18 cellular contexts compared by ENCODE assay signal in genomic region chr7:50155755-50156154, GRCh38.
DNase-seq lines count a peak whose midpoint lies in the region; ATAC-seq and TF ChIP-seq lines count a peak whose summit lies in the region.
"Had no signal": no experiment of that assay in that cellular context is flagged by ENCODE, and none has a peak within 500 bp of the region (broad histone marks: within the 10 kb centered on the region; RNA-seq: fewer than 3 reads in every experiment).

No MANE protein-coding gene starts in this region.

- H3K9me3 Mint-ChIP-seq in CD4-positive, alpha-beta T cell: no peaks in the 10 kb centered on the region
- peaks cover 2% of the 10 kb centered on the region for H3K9me3 Mint-ChIP-seq in activated CD4-positive, alpha-beta T cell treated with anti-CD3 and anti-CD28 coated beads, Interleukin-2, amount 10 ng/mL, durations not matched to agents 7 days and 5 days
- H3K9me3 Mint-ChIP-seq in immature natural killer cell: no peaks in the 10 kb centered on the region
- no peaks in the 10 kb centered on the region for H3K9me3 Mint-ChIP-seq in progenitor cell of endocrine pancreas (ENCODE audit: low read depth)

- H3K27me3 Mint-ChIP-seq in CD4-positive, alpha-beta T cell: no peaks in the 10 kb centered on the region
- H3K27me3 Mint-ChIP-seq in activated CD4-positive, alpha-beta T cell treated with anti-CD3 and anti-CD28 coated beads, Interleukin-2, amount 10 ng/mL, durations not matched to agents 7 days and 5 days: no peaks in the 10 kb centered on the region
- H3K27me3 Mint-ChIP-seq in immature natural killer cell (ENCODE audit: low read depth in 3 of 3): peaks cover 2 to 8% (median 3%) of the 10 kb centered on the region in 3 donors
- H3K27me3 Mint-ChIP-seq in progenitor cell of endocrine pancreas: peaks cover 3% of the 10 kb centered on the region

- CTCF ChIA-PET in CD4-positive, alpha-beta T cell (lab: Charles Lee): interaction anchor here (1.2 kb wide), 1 partner anchor 50 kb away, joined by 3 read pairs; no protein-coding TSS in a partner anchor
- CTCF ChIA-PET in activated CD4-positive, alpha-beta T cell treated with anti-CD3 and anti-CD28 coated beads, Interleukin-2, amount 10 ng/mL, durations not matched to agents 7 days and 5 days (lab: Charles Lee): interaction anchor here (1.1 to 2.0 kb wide), 7 partner anchors 8 to 274 kb away, joined by 3 to 10 read pairs (median 5); no protein-coding TSS in a partner anchor

- DNase-seq in activated CD4-positive, CD25-positive, alpha-beta regulatory T cell treated with anti-CD3 and anti-CD28 coated beads, Interleukin-2, amount 50 U/mL, for 72 hours: no peak
- no peak for DNase-seq in CD4-positive, alpha-beta T cell
- DNase-seq in activated CD4-positive, alpha-beta T cell treated with anti-CD3 and anti-CD28 coated beads, Interleukin-2, amount 10 ng/mL, durations not matched to agents 7 days and 5 days: no peak
- DNase-seq in immature natural killer cell: peak in 2 of 3 donors; percentile 5 to 9
- no peak for DNase-seq in RKO (ENCODE audit: low spot score)
- no peak for DNase-seq in progenitor cell of endocrine pancreas (ENCODE audit: low spot score, unreplicated experiment)
- no peak for DNase-seq in NCI-H128 (lab: John Stamatoyannopoulos, UW; ENCODE audit: unreplicated experiment)
- DNase-seq: body of pancreas, H7, NCI-H1417, NCI-H524 treated with DMSO at 0.1 percent for 48 hours, nucleus accumbens, stomach, upper lobe of left lung had no signal

- no peak overlapping the region for H3K27ac ChIP-seq in CD4-positive, alpha-beta T cell (ENCODE audit: low read depth, low read length)
- H3K27ac ChIP-seq: 22Rv1, body of pancreas, stomach, upper lobe of left lung had no signal

- no peak overlapping the region for H3K4me3 Mint-ChIP-seq in CD4-positive, alpha-beta T cell
- no peak overlapping the region for H3K4me3 Mint-ChIP-seq in activated CD4-positive, alpha-beta T cell treated with anti-CD3 and anti-CD28 coated beads, Interleukin-2, amount 10 ng/mL, durations not matched to agents 7 days and 5 days
- no peak overlapping the region for H3K4me3 Mint-ChIP-seq in immature natural killer cell
- no peak overlapping the region for H3K4me3 Mint-ChIP-seq in progenitor cell of endocrine pancreas (ENCODE audit: low read depth)

- H3K9me3 ChIP-seq in CD4-positive, alpha-beta T cell (ENCODE audit: control insufficient read depth, low read length): no peaks in the 10 kb centered on the region
- H3K9me3 ChIP-seq: body of pancreas, stomach, upper lobe of left lung had no signal

- POLR2A ChIA-PET in CD4-positive, alpha-beta T cell (lab: Charles Lee): interaction anchor here (0.9 to 2.7 kb wide), 8 partner anchors 8 to 215 kb away, joined by 3 to 15 read pairs (median 4); no protein-coding TSS in a partner anchor
- POLR2A ChIA-PET in activated CD4-positive, alpha-beta T cell treated with anti-CD3 and anti-CD28 coated beads, Interleukin-2, amount 10 ng/mL, durations not matched to agents 7 days and 5 days (lab: Charles Lee): no interaction called here

- H3K27ac Mint-ChIP-seq in CD4-positive, alpha-beta T cell: peak overlapping the region; percentile 73
- peak overlapping the region; percentile 34 for H3K27ac Mint-ChIP-seq in activated CD4-positive, alpha-beta T cell treated with anti-CD3 and anti-CD28 coated beads, Interleukin-2, amount 10 ng/mL, durations not matched to agents 7 days and 5 days
- H3K27ac Mint-ChIP-seq in immature natural killer cell (no peak overlapping the region), progenitor cell of endocrine pancreas (no peak overlapping the region)

- H3K4me1 Mint-ChIP-seq in CD4-positive, alpha-beta T cell (ENCODE audit: low read depth): peaks cover 32% of the 10 kb centered on the region
- H3K4me1 Mint-ChIP-seq in activated CD4-positive, alpha-beta T cell treated with anti-CD3 and anti-CD28 coated beads, Interleukin-2, amount 10 ng/mL, durations not matched to agents 7 days and 5 days: peaks cover 36% of the 10 kb centered on the region
- H3K4me1 Mint-ChIP-seq in immature natural killer cell: peaks cover 9 to 21% of the 10 kb centered on the region in 2 donors
- H3K4me1 Mint-ChIP-seq in progenitor cell of endocrine pancreas (ENCODE audit: low read depth): no peaks in the 10 kb centered on the region

- intact Hi-C loops in CD4-positive, alpha-beta T cell (cut with DNase I, micrococcal nuclease): loop anchor here in 1 of 2 experiments (5.0 kb wide), 1 partner anchor 37 kb away; no protein-coding TSS in a partner anchor

- no peak for TF ChIP-seq CTCF in CD4-positive, alpha-beta T cell (IDR thresholded peaks at IDR 0.05)
- TF ChIP-seq CTCF in progenitor cell of endocrine pancreas (IDR thresholded peaks at IDR 0.05; ENCODE audit: unreplicated experiment): no peak

- no peaks in the 10 kb centered on the region for H3K36me3 Mint-ChIP-seq in CD4-positive, alpha-beta T cell (ENCODE audit: low read depth)
- H3K36me3 Mint-ChIP-seq in activated CD4-positive, alpha-beta T cell treated with anti-CD3 and anti-CD28 coated beads, Interleukin-2, amount 10 ng/mL, durations not matched to agents 7 days and 5 days (ENCODE audit: low read depth): no peaks in the 10 kb centered on the region
- H3K36me3 Mint-ChIP-seq in immature natural killer cell: no peaks in the 10 kb centered on the region
- H3K36me3 Mint-ChIP-seq in progenitor cell of endocrine pancreas (ENCODE audit: insufficient read depth): no peaks in the 10 kb centered on the region

- peak; percentile 11 to 30 for ATAC-seq in activated CD4-positive, CD25-positive, alpha-beta regulatory T cell treated with anti-CD3 and anti-CD28 coated beads, Interleukin-2, amount 50 U/mL, for 24 hours
- no peak for ATAC-seq in CD4-positive, alpha-beta T cell (ENCODE audit: poor library complexity)
- ATAC-seq: body of pancreas, HepG2, Right ventricle myocardium inferior had no signal

- no peaks in the 10 kb centered on the region for H3K27me3 ChIP-seq in CD4-positive, alpha-beta T cell (ENCODE audit: control insufficient read depth, insufficient read depth, low read length)
- H3K27me3 ChIP-seq: body of pancreas, upper lobe of left lung had no signal

Comparison
In these comparisons a context has a peak if more than half of its experiments do, and no peak if none do; other contexts are left out.
1. DNase-seq: peak in immature natural killer cell (2 of 3); none in activated CD4-positive, CD25-positive, alpha-beta regulatory T cell treated with anti-CD3 and anti-CD28 coated beads, Interleukin-2, amount 50 U/mL, for 72 hours (single experiment), CD4-positive, alpha-beta T cell (0 of 10), activated CD4-positive, alpha-beta T cell treated with anti-CD3 and anti-CD28 coated beads, Interleukin-2, amount 10 ng/mL, durations not matched to agents 7 days and 5 days (single experiment), RKO (single experiment), progenitor cell of endocrine pancreas (single experiment) and NCI-H128 (single experiment).
2. H3K27ac Mint-ChIP-seq: peak in CD4-positive, alpha-beta T cell (single experiment) and activated CD4-positive, alpha-beta T cell treated with anti-CD3 and anti-CD28 coated beads, Interleukin-2, amount 10 ng/mL, durations not matched to agents 7 days and 5 days (single experiment); none in immature natural killer cell (0 of 6) and progenitor cell of endocrine pancreas (single experiment).